8 cellular contexts compared by ENCODE assay signal in genomic region chr18:34867520-34867919, GRCh38.
A peak's percentile ranks its signal among the peaks of the same experiment; 100 is the strongest.
DNase-seq lines count a peak whose midpoint lies in the region; ATAC-seq lines count a peak whose summit lies in the region.

No MANE protein-coding gene starts in this region.

- ATAC-seq in HG02870 (IDR thresholded peaks at IDR 0.05; ENCODE audit: unreplicated experiment): no peak
- no peak for ATAC-seq in activated CD8-positive, alpha-beta memory T cell treated with anti-CD3 and anti-CD28 coated beads, Interleukin-2, amount 10 ng/mL, durations not matched to agents 7 days and 5 days

- DNase-seq in Caki2 (ENCODE audit: low read depth): peak; percentile 1
- DNase-seq in KBM-7: peak; percentile 58
- DNase-seq in UCSD-AML1 (lab: John Stamatoyannopoulos, UW; ENCODE audit: unreplicated experiment): peak; percentile 10
- peak; percentile 52 for DNase-seq in iPS-NIHi11 (ENCODE audit: low spot score)
- DNase-seq in SW480 (ENCODE audit: low spot score): no peak
- no peak for DNase-seq in posterior vena cava (ENCODE audit: low spot score)
- no peak for DNase-seq in activated CD8-positive, alpha-beta memory T cell treated with anti-CD3 and anti-CD28 coated beads, Interleukin-2, amount 10 ng/mL, durations not matched to agents 7 days and 5 days

- H3K4me1 Mint-ChIP-seq in activated CD8-positive, alpha-beta memory T cell treated with anti-CD3 and anti-CD28 coated beads, Interleukin-2, amount 10 ng/mL, durations not matched to agents 7 days and 5 days: peaks cover 31% of the 10 kb centered on the region

- H3K36me3 Mint-ChIP-seq in activated CD8-positive, alpha-beta memory T cell treated with anti-CD3 and anti-CD28 coated beads, Interleukin-2, amount 10 ng/mL, durations not matched to agents 7 days and 5 days: peaks cover 2% of the 10 kb centered on the region

- H3K27ac Mint-ChIP-seq in activated CD8-positive, alpha-beta memory T cell treated with anti-CD3 and anti-CD28 coated beads, Interleukin-2, amount 10 ng/mL, durations not matched to agents 7 days and 5 days: no peak overlapping the region

- intact Hi-C loops in posterior vena cava (cut with DNase I): loop anchor here in 1 of 2 donors (10.0 kb wide), 1 partner anchor 107 kb away; no protein-coding TSS in a partner anchor

- in situ Hi-C loops in Caki2 (cut with HindIII; ENCODE audit: low pct_unique_long_range_greater_than_20kb, low sequenced_read_pairs): no loop called here
- in situ Hi-C loops in KBM-7 (cut with MboI; ENCODE audit: low pct_unique_long_range_greater_than_20kb, low sequenced_read_pairs): no loop called here

- no peak overlapping the region for H3K4me3 Mint-ChIP-seq in activated CD8-positive, alpha-beta memory T cell treated with anti-CD3 and anti-CD28 coated beads, Interleukin-2, amount 10 ng/mL, durations not matched to agents 7 days and 5 days

- no peaks in the 10 kb centered on the region for H3K9me3 Mint-ChIP-seq in activated CD8-positive, alpha-beta memory T cell treated with anti-CD3 and anti-CD28 coated beads, Interleukin-2, amount 10 ng/mL, durations not matched to agents 7 days and 5 days (ENCODE audit: low read depth)

- H3K27me3 Mint-ChIP-seq in activated CD8-positive, alpha-beta memory T cell treated with anti-CD3 and anti-CD28 coated beads, Interleukin-2, amount 10 ng/mL, durations not matched to agents 7 days and 5 days: peaks cover 21% of the 10 kb centered on the region

- CTCF ChIA-PET in activated CD8-positive, alpha-beta memory T cell treated with anti-CD3 and anti-CD28 coated beads, Interleukin-2, amount 10 ng/mL, durations not matched to agents 7 days and 5 days (lab: Charles Lee): interaction anchor here (0.7 kb wide), 1 partner anchor 21 kb away, joined by 3 read pairs; no protein-coding TSS in a partner anchor

Comparison
In these comparisons a context has a peak if more than half of its experiments do, and no peak if none do; other contexts are left out.
1. DNase-seq: peak in Caki2 (single experiment), KBM-7 (single experiment), UCSD-AML1 (single experiment) and iPS-NIHi11 (single experiment); none in SW480 (single experiment), posterior vena cava (single experiment) and activated CD8-positive, alpha-beta memory T cell treated with anti-CD3 and anti-CD28 coated beads, Interleukin-2, amount 10 ng/mL, durations not matched to agents 7 days and 5 days (single experiment).